In the genomic region with DNA sequence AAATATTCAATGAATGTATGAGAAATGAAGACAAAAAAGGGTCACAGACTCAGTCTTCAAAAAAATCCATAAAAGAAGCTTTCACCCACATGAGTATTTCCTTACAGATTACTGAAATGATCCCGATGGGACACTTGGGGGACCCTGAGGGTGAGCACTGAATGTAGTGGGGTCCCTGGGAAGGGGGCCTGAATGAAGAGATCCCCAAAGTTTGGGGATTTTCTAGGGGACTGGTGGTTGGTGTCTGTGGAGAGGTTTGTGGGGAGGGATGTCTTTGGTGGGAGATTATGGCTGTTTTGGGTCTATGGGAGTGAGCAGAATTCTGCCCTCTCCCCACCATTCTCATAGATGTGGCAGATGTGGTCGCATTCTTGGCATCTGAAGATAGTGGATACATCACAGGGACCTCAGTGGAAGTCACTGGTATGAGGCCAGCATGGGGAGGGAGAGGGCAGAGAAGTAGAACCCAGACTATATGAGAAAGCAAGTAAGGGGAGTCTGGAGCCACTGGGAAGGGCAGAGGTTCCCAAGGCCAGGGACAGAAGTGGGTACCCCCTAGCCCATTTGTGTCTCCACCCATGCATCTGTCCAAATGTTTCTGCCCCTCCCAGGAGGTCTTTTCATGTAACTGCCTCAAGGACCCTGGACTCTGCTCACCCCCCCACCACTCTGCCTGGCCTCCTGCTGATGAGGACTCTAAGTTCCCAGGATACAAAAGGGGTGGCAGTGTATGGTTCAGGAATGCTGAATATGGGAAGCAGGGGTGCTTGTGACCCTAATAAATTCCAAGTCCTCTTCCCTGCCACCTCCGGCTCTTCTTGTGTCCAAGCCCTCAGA, we compare ENCODE assay signal across 9 cellular contexts. TPM values are rescaled to one million over a fixed set of nuclear protein-coding genes. Genes with fewer than 3 reads are reported as not detected.
DNase-seq lines count a peak whose midpoint lies in the region; ATAC-seq, FAIRE-seq and TF ChIP-seq lines count a peak whose summit lies in the region.
"Had no signal": no experiment of that assay in that cellular context is flagged by ENCODE, and none has a peak within 500 bp of the region (broad histone marks: within the 10 kb centered on the region; RNA-seq: fewer than 3 reads in every experiment).

No MANE protein-coding gene starts in this region.

- H3K9me3 ChIP-seq in keratinocyte (ENCODE audit: control insufficient read depth, low read depth, low read length): no peaks in the 10 kb centered on the region

- ATAC-seq in activated CD8-positive, alpha-beta T cell treated with anti-CD3 and anti-CD28 coated beads for 36 hours: no peak
- ATAC-seq in HG03432 (IDR thresholded peaks at IDR 0.05; ENCODE audit: unreplicated experiment): no peak
- ATAC-seq: right cardiac atrium had no signal

- dilution Hi-C loops in keratinocyte (cut with MboI; ENCODE audit: extremely low pct_ligation_motif_present, low sequenced_read_pairs): no loop called here

- peak overlapping the region; percentile 98 for H3K4me2 ChIP-seq in keratinocyte (ENCODE audit: control insufficient read depth, extremely low read depth, insufficient read depth, low read depth, low read length)

- H3K4me3 Mint-ChIP-seq in activated CD8-positive, alpha-beta T cell treated with anti-CD3 and anti-CD28 coated beads for 36 hours: peak overlapping the region; percentile 98

- H3K4me3 ChIP-seq in keratinocyte (ENCODE audit: control insufficient read depth in 2 of 3, extremely low read depth in 1 of 3, insufficient read depth in 2 of 3, low read depth in 1 of 3, low read length in 3 of 3): no peak overlapping the region

- no peaks in the 10 kb centered on the region for H3K9me3 Mint-ChIP-seq in activated CD8-positive, alpha-beta T cell treated with anti-CD3 and anti-CD28 coated beads for 36 hours

- DNase-seq in 8988T: peak; percentile 42
- peak; percentile 1 for DNase-seq in GM19238 (ENCODE audit: insufficient read length, low spot score)
- no peak for DNase-seq in activated CD8-positive, alpha-beta T cell treated with anti-CD3 and anti-CD28 coated beads for 36 hours
- DNase-seq in keratinocyte (ENCODE audit: low read depth, low spot score): no peak
- DNase-seq in head of caudate nucleus: no peak
- DNase-seq in NCI-H510A (lab: John Stamatoyannopoulos, UW): no peak
- DNase-seq in stimulated activated CD4-positive, alpha-beta T cell treated with anti-CD3 and anti-CD28 coated beads, Interleukin-4, amount 100 ng/mL, for 4 hours: no peak
- DNase-seq: right cardiac atrium had no signal

- H3K36me3 ChIP-seq in keratinocyte (ENCODE audit: control insufficient read depth in 2 of 2, extremely low read depth in 1 of 2, insufficient read depth in 2 of 2, low read length in 2 of 2): peaks cover 20 to 37% of the 10 kb centered on the region in 2 experiments

- FAIRE-seq in keratinocyte (lab: Jason Lieb, UNC): no peak

- H3K27me3 Mint-ChIP-seq in activated CD8-positive, alpha-beta T cell treated with anti-CD3 and anti-CD28 coated beads for 36 hours: no peaks in the 10 kb centered on the region

- peak overlapping the region; percentile 99 for H3K27ac Mint-ChIP-seq in activated CD8-positive, alpha-beta T cell treated with anti-CD3 and anti-CD28 coated beads for 36 hours

- H3K27ac ChIP-seq in keratinocyte (ENCODE audit: control insufficient read depth, insufficient read depth, low read length): peak overlapping the region; percentile 88

- H3K27me3 ChIP-seq in keratinocyte (ENCODE audit: control insufficient read depth, extremely low read depth, insufficient read depth, low read length): no peaks in the 10 kb centered on the region

- H3K4me1 Mint-ChIP-seq in activated CD8-positive, alpha-beta T cell treated with anti-CD3 and anti-CD28 coated beads for 36 hours (ENCODE audit: low read depth): peaks cover 71% of the 10 kb centered on the region

- POLR2A ChIA-PET in activated CD8-positive, alpha-beta T cell treated with anti-CD3 and anti-CD28 coated beads for 36 hours (lab: Charles Lee): interaction anchor here (0.9 to 2.4 kb wide), 8 partner anchors 11 to 234 kb away, joined by 3 to 18 read pairs (median 4); partner anchors contain the start of genes RPS18 and VPS52

- H3K79me2 ChIP-seq in keratinocyte (ENCODE audit: control insufficient read depth, insufficient read depth, low read length): peaks cover 25% of the 10 kb centered on the region

- H4K20me1 ChIP-seq in keratinocyte (ENCODE audit: control insufficient read depth, extremely low read depth, insufficient read depth, low read length): no peaks in the 10 kb centered on the region

- peaks cover 55% of the 10 kb centered on the region for H3K36me3 Mint-ChIP-seq in activated CD8-positive, alpha-beta T cell treated with anti-CD3 and anti-CD28 coated beads for 36 hours (ENCODE audit: low read depth)

- no peak for TF ChIP-seq CTCF in activated CD8-positive, alpha-beta T cell treated with anti-CD3 and anti-CD28 coated beads for 36 hours (IDR thresholded peaks at IDR 0.05)
- no peak for TF ChIP-seq CTCF in keratinocyte (optimal IDR thresholded peaks at IDR 0.05 in 1 of 3, IDR thresholded peaks at IDR 0.05 in 1 of 3, conservative IDR thresholded peaks at IDR 0.05 in 1 of 3; ENCODE audit: extremely low read depth in 1 of 3, insufficient read depth in 2 of 3, low read length in 3 of 3)

- H3K4me1 ChIP-seq in keratinocyte (ENCODE audit: control insufficient read depth, extremely low read depth, insufficient read depth, low read length): peaks cover 44% of the 10 kb centered on the region

- H3K9me1 ChIP-seq in keratinocyte (ENCODE audit: control insufficient read depth, extremely low read depth, insufficient read depth, low read length): peaks cover 5% of the 10 kb centered on the region

- intact Hi-C loops in activated CD8-positive, alpha-beta T cell treated with anti-CD3 and anti-CD28 coated beads for 36 hours (cut with micrococcal nuclease): no loop called here
- intact Hi-C loops in head of caudate nucleus (cut with DNase I): loop anchor here (10.0 kb wide), 2 partner anchors 209 to 231 kb away; partner anchors contain the start of genes CUTA and PHF1

- peak overlapping the region; percentile 2 for H3K9ac ChIP-seq in keratinocyte (ENCODE audit: control insufficient read depth, extremely low read depth, insufficient read depth, low read length)

- H2AFZ ChIP-seq in keratinocyte (ENCODE audit: control insufficient read depth, low read length): no peak overlapping the region

- CTCF ChIA-PET in activated CD8-positive, alpha-beta T cell treated with anti-CD3 and anti-CD28 coated beads for 36 hours (lab: Charles Lee): interaction anchor here (2.0 kb wide), 1 partner anchor 42 kb away, joined by 13 read pairs; no protein-coding TSS in a partner anchor

RNA-seq across cellular contexts. Expression of gene HSD17B8, which starts 1.8 kb away (rescaled TPM):
- 10 to 100 TPM; 40.6 to 42.0 TPM for total RNA-seq in activated CD8-positive, alpha-beta T cell treated with anti-CD3 and anti-CD28 coated beads for 36 hours
- 18.6 to 22.1 TPM (median 20.7 TPM) in 3 replicates for polyA plus RNA-seq in keratinocyte
- polyA plus RNA-seq in keratinocyte (2011; ENCODE audit: low read depth): 5.3 TPM
- 13.2 and 24.1 TPM in 2 replicates for polyA plus RNA-seq in keratinocyte (2011; cell fraction: cytosol; rRNA removed)
- 13.4 and 14.7 TPM in 2 replicates for polyA plus RNA-seq in keratinocyte (2011; cell fraction: nucleus; rRNA removed)
- polyA plus RNA-seq in keratinocyte (2012; ENCODE audit: low replicate concordance): 13.9 and 18.3 TPM in 2 replicates
- polyA minus RNA-seq in keratinocyte: 8.5 to 13.3 TPM (median 12.3 TPM) in 3 replicates
- polyA minus RNA-seq in keratinocyte (2011; cell fraction: cytosol; rRNA and poly(A)+ RNA removed): 12.5 TPM
- polyA minus RNA-seq in keratinocyte (2011; cell fraction: nucleus; rRNA and poly(A)+ RNA removed): 2.0 and 3.7 TPM in 2 replicates

RNA-seq across cellular contexts. Expression of gene RING1, which starts 2.1 kb away (rescaled TPM):
- 10 to 100 TPM; 26.8 to 27.5 TPM for total RNA-seq in activated CD8-positive, alpha-beta T cell treated with anti-CD3 and anti-CD28 coated beads for 36 hours
- polyA plus RNA-seq in keratinocyte: 20.3 to 28.3 TPM (median 23.0 TPM) in 3 replicates
- 5.3 TPM for polyA plus RNA-seq in keratinocyte (2011; ENCODE audit: low read depth)
- polyA plus RNA-seq in keratinocyte (2011; cell fraction: cytosol; rRNA removed): 15.0 and 20.2 TPM in 2 replicates
- 34.1 and 40.8 TPM in 2 replicates for polyA plus RNA-seq in keratinocyte (2011; cell fraction: nucleus; rRNA removed)
- polyA plus RNA-seq in keratinocyte (2012; ENCODE audit: low replicate concordance): 22.6 and 32.8 TPM in 2 replicates
- 12.8 to 30.2 TPM (median 20.1 TPM) in 3 replicates for polyA minus RNA-seq in keratinocyte
- 16.5 TPM for polyA minus RNA-seq in keratinocyte (2011; cell fraction: cytosol; rRNA and poly(A)+ RNA removed)
- polyA minus RNA-seq in keratinocyte (2011; cell fraction: nucleus; rRNA and poly(A)+ RNA removed): 5.1 and 5.7 TPM in 2 replicates

RNA-seq across cellular contexts. Expression of gene SLC39A7, which starts 5.6 kb away (rescaled TPM):
- 10 to 100 TPM; 43.1 to 43.3 TPM for total RNA-seq in activated CD8-positive, alpha-beta T cell treated with anti-CD3 and anti-CD28 coated beads for 36 hours
- 47.6 to 68.6 TPM (median 54.0 TPM) in 3 replicates for polyA plus RNA-seq in keratinocyte
- 23.5 TPM for polyA plus RNA-seq in keratinocyte (2011; ENCODE audit: low read depth)
- 28.0 and 32.5 TPM in 2 replicates for polyA plus RNA-seq in keratinocyte (2011; cell fraction: cytosol; rRNA removed)
- 126 and 135 TPM in 2 replicates for polyA plus RNA-seq in keratinocyte (2011; cell fraction: nucleus; rRNA removed)
- polyA plus RNA-seq in keratinocyte (2012; ENCODE audit: low replicate concordance): 48.9 and 98.3 TPM in 2 replicates
- 36.1 to 86.7 TPM (median 50.6 TPM) in 3 replicates for polyA minus RNA-seq in keratinocyte
- polyA minus RNA-seq in keratinocyte (2011; cell fraction: cytosol; rRNA and poly(A)+ RNA removed): 17.3 TPM
- 40.8 and 62.0 TPM in 2 replicates for polyA minus RNA-seq in keratinocyte (2011; cell fraction: nucleus; rRNA and poly(A)+ RNA removed)

RNA-seq across cellular contexts. Expression of gene RXRB, which starts 5.8 kb away (rescaled TPM):
- 10 to 100 TPM; 41.2 to 41.9 TPM for total RNA-seq in activated CD8-positive, alpha-beta T cell treated with anti-CD3 and anti-CD28 coated beads for 36 hours
- 23.2 to 32.4 TPM (median 25.7 TPM) in 3 replicates for polyA plus RNA-seq in keratinocyte
- polyA plus RNA-seq in keratinocyte (2011; ENCODE audit: low read depth): 4.9 TPM
- polyA plus RNA-seq in keratinocyte (2011; cell fraction: cytosol; rRNA removed): 14.6 and 15.3 TPM in 2 replicates
- polyA plus RNA-seq in keratinocyte (2011; cell fraction: nucleus; rRNA removed): 62.1 and 65.8 TPM in 2 replicates
- 22.3 and 24.5 TPM in 2 replicates for polyA plus RNA-seq in keratinocyte (2012; ENCODE audit: low replicate concordance)
- 30.8 to 33.3 TPM (median 32.9 TPM) in 3 replicates for polyA minus RNA-seq in keratinocyte
- polyA minus RNA-seq in keratinocyte (2011; cell fraction: cytosol; rRNA and poly(A)+ RNA removed): 16.5 TPM
- polyA minus RNA-seq in keratinocyte (2011; cell fraction: nucleus; rRNA and poly(A)+ RNA removed): 17.1 and 19.2 TPM in 2 replicates

RNA-seq across cellular contexts. Expression of gene COL11A2, which starts 14.0 kb away (rescaled TPM):
- 1 to 10 TPM; 1.3 to 1.4 TPM for total RNA-seq in activated CD8-positive, alpha-beta T cell treated with anti-CD3 and anti-CD28 coated beads for 36 hours
- polyA plus RNA-seq in keratinocyte: 0.06 to 0.18 TPM (median 0.08 TPM) in 3 replicates
- polyA plus RNA-seq in keratinocyte (2011; ENCODE audit: low read depth): 0.15 TPM
- 0.04 and 0.05 TPM in 2 replicates for polyA plus RNA-seq in keratinocyte (2011; cell fraction: cytosol; rRNA removed)
- 0.83 and 0.93 TPM in 2 replicates for polyA plus RNA-seq in keratinocyte (2011; cell fraction: nucleus; rRNA removed)
- polyA plus RNA-seq in keratinocyte (2012; ENCODE audit: low replicate concordance): 0.09 and 0.38 TPM in 2 replicates
- 0.29 TPM in 1 of 3 replicates, not detected in the others for polyA minus RNA-seq in keratinocyte
- polyA minus RNA-seq in keratinocyte (2011; cell fraction: cytosol; rRNA and poly(A)+ RNA removed): not detected
- 0.63 TPM in 1 of 2 replicates, not detected in the other for polyA minus RNA-seq in keratinocyte (2011; cell fraction: nucleus; rRNA and poly(A)+ RNA removed)

Comparison
In these comparisons a context has a peak if more than half of its experiments do, and no peak if none do; other contexts are left out.
1. DNase-seq: peak in 8988T (single experiment) and GM19238 (single experiment); none in activated CD8-positive, alpha-beta T cell treated with anti-CD3 and anti-CD28 coated beads for 36 hours (single experiment), keratinocyte (single experiment), head of caudate nucleus (0 of 42), NCI-H510A (single experiment) and stimulated activated CD4-positive, alpha-beta T cell treated with anti-CD3 and anti-CD28 coated beads, Interleukin-4, amount 100 ng/mL, for 4 hours (0 of 2).